11 cellular contexts compared by ENCODE assay signal in the genomic region with DNA sequence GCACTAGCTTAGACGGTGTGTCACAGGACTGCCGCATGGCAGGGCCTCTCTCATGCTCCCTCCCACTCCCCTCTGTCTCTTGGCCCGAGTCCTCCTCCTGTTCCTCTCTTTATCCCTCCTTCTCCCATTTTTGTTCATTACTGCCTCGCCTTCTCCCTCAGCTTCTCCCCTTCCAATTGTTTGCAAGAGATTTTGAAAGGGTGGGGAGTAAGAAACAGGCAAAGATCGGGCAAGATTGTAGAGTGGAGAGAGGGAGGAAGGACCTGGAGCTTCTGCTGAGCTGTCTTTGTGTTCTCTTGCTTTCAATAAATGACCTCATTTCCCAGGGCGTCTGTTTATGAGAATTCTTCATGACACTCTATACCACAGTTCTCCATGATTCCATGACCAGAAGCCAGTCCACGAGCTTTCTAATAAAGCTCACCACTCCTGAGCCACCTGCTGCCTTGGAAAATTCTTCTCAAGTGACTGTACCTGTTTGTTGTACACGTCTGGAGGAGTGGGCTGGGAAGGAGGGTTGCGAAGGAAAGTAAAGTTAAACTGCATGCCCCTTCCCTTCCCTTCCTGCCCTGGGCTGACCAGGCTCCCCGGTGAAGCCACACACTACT.
"Had no signal": no experiment of that assay in that cellular context is flagged by ENCODE, and none has a peak within 500 bp of the region (broad histone marks: within the 10 kb centered on the region; RNA-seq: fewer than 3 reads in every experiment).

No MANE protein-coding gene starts in this region.

- H3K36me3 Mint-ChIP-seq: activated CD4-positive, alpha-beta memory T cell treated with anti-CD3 and anti-CD28 coated beads for 36 hours; activated naive CD8-positive, alpha-beta T cell treated with anti-CD3 and anti-CD28 coated beads for 36 hours; immature natural killer cell; natural killer cell treated with Interleukin-12 subunit alpha and Interleukin-12 subunit beta and Interleukin-15 and Interleukin-18, amount 100 ng/mL, for 72 hours had no signal

- DNase-seq: activated CD4-positive, alpha-beta memory T cell treated with anti-CD3 and anti-CD28 coated beads for 36 hours; activated gamma-delta T cell; activated naive CD8-positive, alpha-beta T cell treated with anti-CD3 and anti-CD28 coated beads for 36 hours; activated T-cell treated with anti-CD3 and anti-CD28 coated beads, Interleukin-2, amount 50 U/mL, for 48 hours; immature natural killer cell; left ventricle myocardium inferior; mesenchymal stem cell; retina had no signal

- H3K9me3 ChIP-seq: left ventricle myocardium inferior had no signal

- H3K36me3 ChIP-seq: left ventricle myocardium inferior had no signal

- H3K27ac ChIP-seq: foreskin keratinocyte, left ventricle myocardium inferior, VCaP had no signal

- ATAC-seq: foreskin keratinocyte had no signal

- H3K9me3 Mint-ChIP-seq: activated CD4-positive, alpha-beta memory T cell treated with anti-CD3 and anti-CD28 coated beads for 36 hours; activated naive CD8-positive, alpha-beta T cell treated with anti-CD3 and anti-CD28 coated beads for 36 hours; immature natural killer cell had no signal

- H3K4me3 ChIP-seq: left ventricle myocardium inferior had no signal

- H3K27ac Mint-ChIP-seq: activated CD4-positive, alpha-beta memory T cell treated with anti-CD3 and anti-CD28 coated beads for 36 hours; activated naive CD8-positive, alpha-beta T cell treated with anti-CD3 and anti-CD28 coated beads for 36 hours; immature natural killer cell; natural killer cell treated with Interleukin-12 subunit alpha and Interleukin-12 subunit beta and Interleukin-15 and Interleukin-18, amount 100 ng/mL, for 72 hours had no signal

- H3K4me1 Mint-ChIP-seq: immature natural killer cell had no signal

- H3K4me3 Mint-ChIP-seq: activated CD4-positive, alpha-beta memory T cell treated with anti-CD3 and anti-CD28 coated beads for 36 hours; activated naive CD8-positive, alpha-beta T cell treated with anti-CD3 and anti-CD28 coated beads for 36 hours; immature natural killer cell; natural killer cell treated with Interleukin-12 subunit alpha and Interleukin-12 subunit beta and Interleukin-15 and Interleukin-18, amount 100 ng/mL, for 72 hours had no signal

- H3K4me1 ChIP-seq: foreskin keratinocyte had no signal
